8 cellular contexts compared by ENCODE assay signal in the genomic region with DNA sequence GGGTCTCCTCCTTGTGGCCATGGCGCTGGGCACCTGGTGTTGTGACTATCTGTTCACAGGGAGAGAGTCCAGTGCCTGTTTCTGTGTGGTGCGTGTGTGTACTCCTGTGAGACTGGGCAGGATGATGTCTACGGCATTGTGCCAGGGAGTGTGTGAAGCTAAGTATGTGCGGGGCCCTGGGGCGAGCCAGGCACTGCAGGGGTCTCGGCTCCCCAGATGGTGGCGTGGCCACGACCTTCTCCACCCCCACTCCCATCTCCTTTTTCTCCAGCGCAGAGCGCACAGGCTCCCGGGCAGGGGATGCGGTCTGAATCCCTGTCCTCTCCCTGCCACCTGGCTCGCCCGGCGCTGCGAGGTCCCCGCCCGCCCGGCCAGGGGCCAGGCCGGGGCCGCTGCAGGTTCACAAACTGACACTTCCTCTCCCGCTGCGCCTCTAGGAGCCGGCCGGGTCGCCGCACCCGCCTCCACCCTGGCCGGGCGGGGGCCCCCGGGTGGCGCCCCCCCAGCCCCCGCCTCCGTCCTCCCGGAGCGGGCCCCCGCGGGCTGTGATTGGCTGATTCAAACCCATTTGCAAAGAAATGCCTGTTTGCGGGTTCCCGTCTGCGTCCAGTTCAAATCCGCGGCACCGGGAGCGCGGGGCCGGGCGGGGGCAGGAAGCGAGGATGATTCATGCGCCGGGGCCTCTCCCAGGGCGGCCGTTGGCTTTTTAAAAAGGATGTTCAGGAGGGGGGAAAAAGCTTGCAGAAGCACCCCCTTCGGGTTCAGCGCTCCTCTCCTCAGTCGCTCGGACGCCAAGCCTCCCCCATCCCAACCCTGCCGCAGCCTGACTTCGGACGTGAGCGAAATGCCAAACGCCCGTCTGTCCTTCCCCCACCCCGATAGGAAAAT. TPM values are rescaled to one million over a fixed set of nuclear protein-coding genes. Genes with fewer than 3 reads are reported as not detected.
A peak's percentile ranks its signal among the peaks of the same experiment; 100 is the strongest.
DNase-seq lines count a peak whose midpoint lies in the region; ATAC-seq and TF ChIP-seq lines count a peak whose summit lies in the region.

No MANE protein-coding gene starts in this region.

- peaks cover 77% of the 10 kb centered on the region for H3K4me1 Mint-ChIP-seq in activated CD8-positive, alpha-beta T cell treated with anti-CD3 and anti-CD28 coated beads, Interleukin-2, amount 10 ng/mL, durations not matched to agents 7 days and 5 days (ENCODE audit: low read depth)

- POLR2A ChIA-PET in activated CD8-positive, alpha-beta T cell treated with anti-CD3 and anti-CD28 coated beads, Interleukin-2, amount 10 ng/mL, durations not matched to agents 7 days and 5 days (lab: Charles Lee) = interaction anchor here (0.7 to 14.1 kb wide), 12 partner anchors 15 to 198 kb away, joined by 3 to 344 read pairs (median 4); a partner anchor contains a TSS

- peak overlapping the region; percentile 95 for H3K27ac Mint-ChIP-seq in activated CD8-positive, alpha-beta T cell treated with anti-CD3 and anti-CD28 coated beads, Interleukin-2, amount 10 ng/mL, durations not matched to agents 7 days and 5 days

- peak overlapping the region; percentile 94 for H4K8ac ChIP-seq in mesenchymal stem cell (ENCODE audit: low read length)

- H3K36me3 Mint-ChIP-seq in activated CD8-positive, alpha-beta T cell treated with anti-CD3 and anti-CD28 coated beads, Interleukin-2, amount 10 ng/mL, durations not matched to agents 7 days and 5 days (ENCODE audit: low read depth) = peaks cover 66% of the 10 kb centered on the region

- CTCF ChIA-PET in activated CD8-positive, alpha-beta T cell treated with anti-CD3 and anti-CD28 coated beads, Interleukin-2, amount 10 ng/mL, durations not matched to agents 7 days and 5 days (lab: Charles Lee) = interaction anchor here (0.6 to 2.0 kb wide), 11 partner anchors 14 to 63 kb away, joined by 3 to 7 read pairs (median 3); a partner anchor contains a TSS

- H3K9me3 ChIP-seq in mesenchymal stem cell (ENCODE audit: control insufficient read depth, low read length) = no peaks in the 10 kb centered on the region

- peak overlapping the region; percentile 44 for H4K91ac ChIP-seq in mesenchymal stem cell (ENCODE audit: low read length)

- H2AFZ ChIP-seq in mesenchymal stem cell (ENCODE audit: low read depth, low read length) = peak overlapping the region; percentile 81

- H2BK120ac ChIP-seq in mesenchymal stem cell (ENCODE audit: low read depth, low read length) = peak overlapping the region; percentile 91

- H3K27ac ChIP-seq in C4-2B = peak overlapping the region; percentile 68
- H3K27ac ChIP-seq in mesenchymal stem cell (ENCODE audit: low read length, poor library complexity, severe bottlenecking) = peak overlapping the region; percentile 57

- peak overlapping the region; percentile 87 for H2AK5ac ChIP-seq in mesenchymal stem cell (ENCODE audit: low read length, severe bottlenecking)

- H3K4me1 ChIP-seq in mesenchymal stem cell (ENCODE audit: control insufficient read depth, insufficient read depth, low read depth, low read length) = peaks cover 27% of the 10 kb centered on the region

- DNase-seq in NCI-H774 (lab: John Stamatoyannopoulos, UW) = peak; percentile 97
- peak; percentile 96 for DNase-seq in activated CD8-positive, alpha-beta T cell treated with anti-CD3 and anti-CD28 coated beads, Interleukin-2, amount 10 ng/mL, durations not matched to agents 7 days and 5 days
- peak; percentile 63 for DNase-seq in effector CD8-positive, alpha-beta T cell (lab: John Stamatoyannopoulos, UW)
- DNase-seq in mesenchymal stem cell = peak; percentile 87
- DNase-seq in stimulated activated CD8-positive, alpha-beta memory T cell treated with anti-CD3 and anti-CD28 coated beads, Interleukin-12 subunit alpha, Interleukin-12 subunit beta, amount 100 ng/mL, for 24 hours (ENCODE audit: extremely low read depth) = peak; percentile 65

- no peaks in the 10 kb centered on the region for H3K27me3 Mint-ChIP-seq in activated CD8-positive, alpha-beta T cell treated with anti-CD3 and anti-CD28 coated beads, Interleukin-2, amount 10 ng/mL, durations not matched to agents 7 days and 5 days (ENCODE audit: low read depth)

- WGBS in mesenchymal stem cell = 1% methylated on average over 58 of the region's 65 CpGs

- no peaks in the 10 kb centered on the region for H3K79me1 ChIP-seq in mesenchymal stem cell (replicated peaks; ENCODE audit: low read length, poor library complexity, severe bottlenecking)

- peak overlapping the region; percentile 67 to 82 for H3K4me3 ChIP-seq in mesenchymal stem cell (ENCODE audit: insufficient read depth in 1 of 2, low read depth in 1 of 2, low read length in 2 of 2)

- peak overlapping the region; percentile 87 for H2BK15ac ChIP-seq in mesenchymal stem cell (ENCODE audit: low read depth, poor library complexity, severe bottlenecking)

- peak overlapping the region; percentile 2 to 91 for H3K18ac ChIP-seq in mesenchymal stem cell (ENCODE audit: low read depth in 1 of 2, low read length in 2 of 2)

- ATAC-seq in GM19328 (IDR thresholded peaks at IDR 0.05; ENCODE audit: unreplicated experiment) = peak; percentile 39
- ATAC-seq in HG03460 (IDR thresholded peaks at IDR 0.05; ENCODE audit: unreplicated experiment) = peak; percentile 52
- ATAC-seq in activated CD8-positive, alpha-beta T cell treated with anti-CD3 and anti-CD28 coated beads, Interleukin-2, amount 10 ng/mL, durations not matched to agents 7 days and 5 days = peak; percentile 57

- peak overlapping the region; percentile 70 for H3K4me2 ChIP-seq in mesenchymal stem cell (ENCODE audit: low read length, poor library complexity, severe bottlenecking)

- peaks cover 5 to 23% of the 10 kb centered on the region in 2 experiments for H3K27me3 ChIP-seq in mesenchymal stem cell (ENCODE audit: control insufficient read depth in 1 of 2, insufficient read depth in 1 of 2, low read length in 2 of 2)

- peak overlapping the region; percentile 80 for H3K9ac ChIP-seq in mesenchymal stem cell (ENCODE audit: low read length)

- no peak overlapping the region for H2BK5ac ChIP-seq in mesenchymal stem cell (ENCODE audit: low read depth, low read length, poor library complexity, severe bottlenecking)

- peak overlapping the region; percentile 57 to 77 for H3K4ac ChIP-seq in mesenchymal stem cell (ENCODE audit: low read depth in 1 of 2, low read length in 2 of 2)

- peak overlapping the region; percentile 29 to 73 for H2BK12ac ChIP-seq in mesenchymal stem cell (ENCODE audit: low read length in 2 of 2)

- H3K9me3 Mint-ChIP-seq in activated CD8-positive, alpha-beta T cell treated with anti-CD3 and anti-CD28 coated beads, Interleukin-2, amount 10 ng/mL, durations not matched to agents 7 days and 5 days (ENCODE audit: insufficient read depth) = no peaks in the 10 kb centered on the region

- H3K4me3 Mint-ChIP-seq in activated CD8-positive, alpha-beta T cell treated with anti-CD3 and anti-CD28 coated beads, Interleukin-2, amount 10 ng/mL, durations not matched to agents 7 days and 5 days = peak overlapping the region; percentile 88

- H3K14ac ChIP-seq in mesenchymal stem cell (ENCODE audit: low read length in 2 of 2) = peak overlapping the region in 1 of 2 experiments; percentile 91

- peaks cover 3 to 16% of the 10 kb centered on the region in 2 experiments for H3K36me3 ChIP-seq in mesenchymal stem cell (ENCODE audit: control insufficient read depth in 1 of 2, insufficient read depth in 2 of 2, low read depth in 1 of 2, low read length in 2 of 2)

- no peak for TF ChIP-seq CTCF in C4-2B (conservative IDR thresholded peaks at IDR 0.05)

- H3K23ac ChIP-seq in mesenchymal stem cell (ENCODE audit: low read length in 2 of 2) = peak overlapping the region in 1 of 2 experiments; percentile 1

RNA-seq across cellular contexts. Expression of a gene that starts 0.8 kb away (rescaled TPM):
- 100 to 1,000 TPM; 273 to 290 TPM for total RNA-seq in activated CD8-positive, alpha-beta T cell treated with anti-CD3 and anti-CD28 coated beads, Interleukin-2, amount 10 ng/mL, durations not matched to agents 7 days and 5 days
- 16.7 TPM for polyA plus RNA-seq in mesenchymal stem cell (2013, experiment 1 of 2)
- polyA plus RNA-seq in mesenchymal stem cell (2013, experiment 2 of 2) = 15.1 TPM

RNA-seq across cellular contexts. Expression of a gene that starts 33.5 kb away (rescaled TPM):
- total RNA-seq in activated CD8-positive, alpha-beta T cell treated with anti-CD3 and anti-CD28 coated beads, Interleukin-2, amount 10 ng/mL, durations not matched to agents 7 days and 5 days = 10 to 100 TPM; 47.9 to 50.7 TPM
- polyA plus RNA-seq in mesenchymal stem cell (2013, experiment 1 of 2) = 28.5 TPM
- 28.7 TPM for polyA plus RNA-seq in mesenchymal stem cell (2013, experiment 2 of 2)

RNA-seq across cellular contexts. Expression of a gene that starts 50.4 kb away (rescaled TPM):
- 10 to 100 TPM; 51.6 to 52.9 TPM for total RNA-seq in activated CD8-positive, alpha-beta T cell treated with anti-CD3 and anti-CD28 coated beads, Interleukin-2, amount 10 ng/mL, durations not matched to agents 7 days and 5 days
- polyA plus RNA-seq in mesenchymal stem cell (2013, experiment 1 of 2) = 0.65 TPM
- 0.68 TPM for polyA plus RNA-seq in mesenchymal stem cell (2013, experiment 2 of 2)

Comparison
In these comparisons a context has a peak if more than half of its experiments do, and no peak if none do; other contexts are left out.
1. Peak in every context shown above with its lines: DNase-seq, ATAC-seq, H3K4me3 ChIP-seq and H3K27ac ChIP-seq.